1 cellular context compared by ENCODE assay signal in the genomic region with DNA sequence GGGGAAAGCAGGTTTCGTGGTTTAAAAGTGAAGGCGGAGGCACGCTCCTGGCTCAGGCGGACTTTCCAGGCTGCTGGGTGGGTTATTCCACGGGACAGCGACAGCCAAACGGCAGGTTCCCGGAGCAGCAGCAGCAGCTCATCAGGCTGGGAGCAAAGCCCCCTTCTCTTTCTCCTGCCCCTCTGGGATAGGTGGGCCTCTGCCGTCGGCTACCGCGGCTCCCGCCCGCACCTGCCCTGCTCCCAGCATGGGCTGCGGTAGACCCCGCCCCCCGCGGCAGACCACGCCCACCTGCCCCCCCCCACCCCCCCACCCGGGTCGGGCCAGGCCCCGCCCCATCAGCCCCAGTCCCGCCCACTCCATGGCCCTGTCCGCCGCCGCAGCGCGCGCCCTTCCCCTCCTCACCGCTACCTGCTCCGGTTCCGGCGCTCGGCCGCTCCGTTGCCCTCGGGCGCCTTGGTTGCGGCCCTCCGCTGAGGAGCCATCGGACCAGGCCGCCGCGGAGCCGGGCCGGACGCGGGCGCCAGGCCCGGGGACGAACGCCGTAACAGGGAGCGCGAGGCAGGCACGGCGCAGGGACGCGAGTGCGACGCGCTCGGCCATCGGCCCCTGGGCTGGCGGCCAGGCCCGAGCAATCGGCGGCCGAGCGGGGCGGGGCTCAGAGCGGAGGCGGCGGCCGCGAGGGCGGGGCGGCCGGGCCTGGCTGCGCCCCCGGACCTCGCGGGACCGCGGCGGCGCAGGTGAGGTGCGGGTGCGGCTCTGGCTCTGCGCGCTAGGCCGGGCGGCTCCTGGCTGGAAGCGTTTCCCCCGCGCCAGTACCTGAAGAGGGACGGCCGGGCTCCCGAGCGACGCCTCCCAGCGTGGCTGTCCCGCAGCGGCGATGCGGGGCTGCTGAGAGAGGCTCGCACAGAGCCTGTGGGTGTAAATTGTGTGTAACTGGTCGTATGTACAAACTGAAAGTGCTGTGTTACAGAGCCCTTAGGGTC.
TF ChIP-seq lines count a peak whose summit lies in the region.

A gene (plus strand): TSS at position 347 of the 986 bp plus-strand sequence. CDS start 1,453 bp downstream, outside the sequence.
A gene with protein sequence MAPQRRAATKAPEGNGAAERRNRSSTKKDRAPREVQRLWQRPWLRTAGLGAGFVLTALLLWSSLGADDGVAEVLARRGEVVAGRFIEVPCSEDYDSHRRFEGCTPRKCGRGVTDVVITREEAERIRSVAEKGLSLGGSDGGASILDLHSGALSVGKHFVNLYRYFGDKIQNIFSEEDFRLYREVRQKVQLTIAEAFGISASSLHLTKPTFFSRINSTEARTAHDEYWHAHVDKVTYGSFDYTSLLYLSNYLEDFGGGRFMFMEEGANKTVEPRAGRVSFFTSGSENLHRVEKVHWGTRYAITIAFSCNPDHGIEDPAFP (minus strand): TSS at position 586 of the 986 bp plus-strand sequence. CDS start 101 bp downstream, at position 485.

TF ChIP-seq in HepG2, 621 proteins besides CTCF, POLR2A, EP300 and RAD21 (continued from another document and continues in another):
- TF ChIP-seq, protein P1, sequence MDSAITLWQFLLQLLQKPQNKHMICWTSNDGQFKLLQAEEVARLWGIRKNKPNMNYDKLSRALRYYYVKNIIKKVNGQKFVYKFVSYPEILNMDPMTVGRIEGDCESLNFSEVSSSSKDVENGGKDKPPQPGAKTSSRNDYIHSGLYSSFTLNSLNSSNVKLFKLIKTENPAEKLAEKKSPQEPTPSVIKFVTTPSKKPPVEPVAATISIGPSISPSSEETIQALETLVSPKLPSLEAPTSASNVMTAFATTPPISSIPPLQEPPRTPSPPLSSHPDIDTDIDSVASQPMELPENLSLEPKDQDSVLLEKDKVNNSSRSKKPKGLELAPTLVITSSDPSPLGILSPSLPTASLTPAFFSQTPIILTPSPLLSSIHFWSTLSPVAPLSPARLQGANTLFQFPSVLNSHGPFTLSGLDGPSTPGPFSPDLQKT (CRISPR knock-in tag; IDR thresholded peaks at IDR 0.05; ENCODE audit: borderline replicate concordance) = no peak
- peak; percentile 34; the same call in 1 of the 2 replicates for TF ChIP-seq RFXAP (CRISPR knock-in tag; IDR thresholded peaks at IDR 0.05; ENCODE audit: borderline replicate concordance)
- no peak for TF ChIP-seq BRCA1 (CRISPR knock-in tag; IDR thresholded peaks at IDR 0.05)
- 0 out of 2 replicates have a peak, but pooled peaks have one; percentile 47 for TF ChIP-seq ZNF678 (CRISPR knock-in tag; IDR thresholded peaks at IDR 0.05)
- TF ChIP-seq ZNF564 (CRISPR knock-in tag; IDR thresholded peaks at IDR 0.05) = peak; percentile 90; the same call in 1 of the 2 replicates
- peak; percentile 54 for TF ChIP-seq AGO1 (IDR thresholded peaks at IDR 0.05; ENCODE audit: low read depth, low read length, poor library complexity, severe bottlenecking)
- no peak for TF ChIP-seq ZNF256 (CRISPR knock-in tag; conservative IDR thresholded peaks at IDR 0.05)
- peak; percentile 97 for TF ChIP-seq SPEN (CRISPR knock-in tag; IDR thresholded peaks at IDR 0.05; ENCODE audit: low read depth)
- TF ChIP-seq ZNF20 (CRISPR knock-in tag; IDR thresholded peaks at IDR 0.05) = no peak
- no peak for TF ChIP-seq HMG20B (CRISPR knock-in tag; conservative IDR thresholded peaks at IDR 0.05)
- no peak for TF ChIP-seq ELF4 (CRISPR knock-in tag; IDR thresholded peaks at IDR 0.05; ENCODE audit: borderline replicate concordance)
- TF ChIP-seq, protein P2, sequence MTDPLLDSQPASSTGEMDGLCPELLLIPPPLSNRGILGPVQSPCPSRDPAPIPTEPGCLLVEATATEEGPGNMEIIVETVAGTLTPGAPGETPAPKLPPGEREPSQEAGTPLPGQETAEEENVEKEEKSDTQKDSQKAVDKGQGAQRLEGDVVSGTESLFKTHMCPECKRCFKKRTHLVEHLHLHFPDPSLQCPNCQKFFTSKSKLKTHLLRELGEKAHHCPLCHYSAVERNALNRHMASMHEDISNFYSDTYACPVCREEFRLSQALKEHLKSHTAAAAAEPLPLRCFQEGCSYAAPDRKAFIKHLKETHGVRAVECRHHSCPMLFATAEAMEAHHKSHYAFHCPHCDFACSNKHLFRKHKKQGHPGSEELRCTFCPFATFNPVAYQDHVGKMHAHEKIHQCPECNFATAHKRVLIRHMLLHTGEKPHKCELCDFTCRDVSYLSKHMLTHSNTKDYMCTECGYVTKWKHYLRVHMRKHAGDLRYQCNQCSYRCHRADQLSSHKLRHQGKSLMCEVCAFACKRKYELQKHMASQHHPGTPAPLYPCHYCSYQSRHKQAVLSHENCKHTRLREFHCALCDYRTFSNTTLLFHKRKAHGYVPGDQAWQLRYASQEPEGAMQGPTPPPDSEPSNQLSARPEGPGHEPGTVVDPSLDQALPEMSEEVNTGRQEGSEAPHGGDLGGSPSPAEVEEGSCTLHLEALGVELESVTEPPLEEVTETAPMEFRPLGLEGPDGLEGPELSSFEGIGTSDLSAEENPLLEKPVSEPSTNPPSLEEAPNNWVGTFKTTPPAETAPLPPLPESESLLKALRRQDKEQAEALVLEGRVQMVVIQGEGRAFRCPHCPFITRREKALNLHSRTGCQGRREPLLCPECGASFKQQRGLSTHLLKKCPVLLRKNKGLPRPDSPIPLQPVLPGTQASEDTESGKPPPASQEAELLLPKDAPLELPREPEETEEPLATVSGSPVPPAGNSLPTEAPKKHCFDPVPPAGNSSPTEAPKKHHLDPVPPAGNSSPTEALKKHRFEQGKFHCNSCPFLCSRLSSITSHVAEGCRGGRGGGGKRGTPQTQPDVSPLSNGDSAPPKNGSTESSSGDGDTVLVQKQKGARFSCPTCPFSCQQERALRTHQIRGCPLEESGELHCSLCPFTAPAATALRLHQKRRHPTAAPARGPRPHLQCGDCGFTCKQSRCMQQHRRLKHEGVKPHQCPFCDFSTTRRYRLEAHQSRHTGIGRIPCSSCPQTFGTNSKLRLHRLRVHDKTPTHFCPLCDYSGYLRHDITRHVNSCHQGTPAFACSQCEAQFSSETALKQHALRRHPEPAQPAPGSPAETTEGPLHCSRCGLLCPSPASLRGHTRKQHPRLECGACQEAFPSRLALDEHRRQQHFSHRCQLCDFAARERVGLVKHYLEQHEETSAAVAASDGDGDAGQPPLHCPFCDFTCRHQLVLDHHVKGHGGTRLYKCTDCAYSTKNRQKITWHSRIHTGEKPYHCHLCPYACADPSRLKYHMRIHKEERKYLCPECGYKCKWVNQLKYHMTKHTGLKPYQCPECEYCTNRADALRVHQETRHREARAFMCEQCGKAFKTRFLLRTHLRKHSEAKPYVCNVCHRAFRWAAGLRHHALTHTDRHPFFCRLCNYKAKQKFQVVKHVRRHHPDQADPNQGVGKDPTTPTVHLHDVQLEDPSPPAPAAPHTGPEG (CRISPR knock-in tag; IDR thresholded peaks at IDR 0.05) = peak; percentile 95
- 0 out of 2 replicates have a peak, but pooled peaks have one; percentile 22 for TF ChIP-seq ZBTB7A (CRISPR knock-in tag; IDR thresholded peaks at IDR 0.05)
- no peak for TF ChIP-seq ZBTB21 (CRISPR knock-in tag; IDR thresholded peaks at IDR 0.05)
- TF ChIP-seq RXRB (CRISPR knock-in tag; IDR thresholded peaks at IDR 0.05; ENCODE audit: borderline replicate concordance) = no peak
- no peak for TF ChIP-seq GTF3A (CRISPR knock-in tag; conservative IDR thresholded peaks at IDR 0.05)
- no peak for TF ChIP-seq RFXANK (CRISPR knock-in tag; IDR thresholded peaks at IDR 0.05)
- TF ChIP-seq CCAR2 (optimal IDR thresholded peaks at IDR 0.05; ENCODE audit: low read depth, low read length) = no peak
- TF ChIP-seq ZMYM3 (CRISPR knock-in tag; IDR thresholded peaks at IDR 0.05) = no peak
- TF ChIP-seq ARNTL (CRISPR knock-in tag; IDR thresholded peaks at IDR 0.05) = 0 out of 2 replicates have a peak, but pooled peaks have one; percentile 47
- TF ChIP-seq, protein P3, sequence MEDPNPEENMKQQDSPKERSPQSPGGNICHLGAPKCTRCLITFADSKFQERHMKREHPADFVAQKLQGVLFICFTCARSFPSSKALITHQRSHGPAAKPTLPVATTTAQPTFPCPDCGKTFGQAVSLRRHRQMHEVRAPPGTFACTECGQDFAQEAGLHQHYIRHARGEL (CRISPR knock-in tag; IDR thresholded peaks at IDR 0.05) = no peak
- no peak; the same call in 1 of the 2 replicates for TF ChIP-seq ETV5 (CRISPR knock-in tag; IDR thresholded peaks at IDR 0.05; ENCODE audit: borderline replicate concordance)
- TF ChIP-seq ZNF577 (CRISPR knock-in tag; IDR thresholded peaks at IDR 0.05; ENCODE audit: borderline replicate concordance, low read depth) = no peak
- no peak for TF ChIP-seq RARG (CRISPR knock-in tag; IDR thresholded peaks at IDR 0.05; ENCODE audit: low read depth)
- TF ChIP-seq, protein P4, sequence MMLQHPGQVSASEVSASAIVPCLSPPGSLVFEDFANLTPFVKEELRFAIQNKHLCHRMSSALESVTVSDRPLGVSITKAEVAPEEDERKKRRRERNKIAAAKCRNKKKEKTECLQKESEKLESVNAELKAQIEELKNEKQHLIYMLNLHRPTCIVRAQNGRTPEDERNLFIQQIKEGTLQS (CRISPR knock-in tag; IDR thresholded peaks at IDR 0.05) = peak; percentile 47; the same call in 1 of the 2 replicates
- TF ChIP-seq ZNF501 (CRISPR knock-in tag; IDR thresholded peaks at IDR 0.05) = peak; percentile 44; the same call in 1 of the 2 replicates
- TF ChIP-seq, protein P5, sequence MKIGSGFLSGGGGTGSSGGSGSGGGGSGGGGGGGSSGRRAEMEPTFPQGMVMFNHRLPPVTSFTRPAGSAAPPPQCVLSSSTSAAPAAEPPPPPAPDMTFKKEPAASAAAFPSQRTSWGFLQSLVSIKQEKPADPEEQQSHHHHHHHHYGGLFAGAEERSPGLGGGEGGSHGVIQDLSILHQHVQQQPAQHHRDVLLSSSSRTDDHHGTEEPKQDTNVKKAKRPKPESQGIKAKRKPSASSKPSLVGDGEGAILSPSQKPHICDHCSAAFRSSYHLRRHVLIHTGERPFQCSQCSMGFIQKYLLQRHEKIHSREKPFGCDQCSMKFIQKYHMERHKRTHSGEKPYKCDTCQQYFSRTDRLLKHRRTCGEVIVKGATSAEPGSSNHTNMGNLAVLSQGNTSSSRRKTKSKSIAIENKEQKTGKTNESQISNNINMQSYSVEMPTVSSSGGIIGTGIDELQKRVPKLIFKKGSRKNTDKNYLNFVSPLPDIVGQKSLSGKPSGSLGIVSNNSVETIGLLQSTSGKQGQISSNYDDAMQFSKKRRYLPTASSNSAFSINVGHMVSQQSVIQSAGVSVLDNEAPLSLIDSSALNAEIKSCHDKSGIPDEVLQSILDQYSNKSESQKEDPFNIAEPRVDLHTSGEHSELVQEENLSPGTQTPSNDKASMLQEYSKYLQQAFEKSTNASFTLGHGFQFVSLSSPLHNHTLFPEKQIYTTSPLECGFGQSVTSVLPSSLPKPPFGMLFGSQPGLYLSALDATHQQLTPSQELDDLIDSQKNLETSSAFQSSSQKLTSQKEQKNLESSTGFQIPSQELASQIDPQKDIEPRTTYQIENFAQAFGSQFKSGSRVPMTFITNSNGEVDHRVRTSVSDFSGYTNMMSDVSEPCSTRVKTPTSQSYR (CRISPR knock-in tag; IDR thresholded peaks at IDR 0.05; ENCODE audit: borderline replicate concordance) = no peak
- TF ChIP-seq ZNF430 (CRISPR knock-in tag; IDR thresholded peaks at IDR 0.05) = peak; percentile 91
- 0 out of 2 replicates have a peak, but pooled peaks have one; percentile 41 for TF ChIP-seq PAX8 (CRISPR knock-in tag; IDR thresholded peaks at IDR 0.05; ENCODE audit: borderline replicate concordance)
- TF ChIP-seq KAT8 (CRISPR knock-in tag; IDR thresholded peaks at IDR 0.05) = peak; percentile 15; the same call in 1 of the 2 replicates
- TF ChIP-seq GLI4 (CRISPR knock-in tag; IDR thresholded peaks at IDR 0.05; ENCODE audit: borderline replicate concordance) = no peak
- TF ChIP-seq ZNF614 (CRISPR knock-in tag; IDR thresholded peaks at IDR 0.05; ENCODE audit: borderline replicate concordance) = no peak; the same call in 1 of the 2 replicates
- TF ChIP-seq TBX2 (CRISPR knock-in tag; IDR thresholded peaks at IDR 0.05; ENCODE audit: borderline replicate concordance) = peak; percentile 49
- peak; percentile 82 for TF ChIP-seq HNRNPK (IDR thresholded peaks at IDR 0.05; ENCODE audit: low read depth, low read length, poor library complexity, severe bottlenecking)
- TF ChIP-seq, protein P6, sequence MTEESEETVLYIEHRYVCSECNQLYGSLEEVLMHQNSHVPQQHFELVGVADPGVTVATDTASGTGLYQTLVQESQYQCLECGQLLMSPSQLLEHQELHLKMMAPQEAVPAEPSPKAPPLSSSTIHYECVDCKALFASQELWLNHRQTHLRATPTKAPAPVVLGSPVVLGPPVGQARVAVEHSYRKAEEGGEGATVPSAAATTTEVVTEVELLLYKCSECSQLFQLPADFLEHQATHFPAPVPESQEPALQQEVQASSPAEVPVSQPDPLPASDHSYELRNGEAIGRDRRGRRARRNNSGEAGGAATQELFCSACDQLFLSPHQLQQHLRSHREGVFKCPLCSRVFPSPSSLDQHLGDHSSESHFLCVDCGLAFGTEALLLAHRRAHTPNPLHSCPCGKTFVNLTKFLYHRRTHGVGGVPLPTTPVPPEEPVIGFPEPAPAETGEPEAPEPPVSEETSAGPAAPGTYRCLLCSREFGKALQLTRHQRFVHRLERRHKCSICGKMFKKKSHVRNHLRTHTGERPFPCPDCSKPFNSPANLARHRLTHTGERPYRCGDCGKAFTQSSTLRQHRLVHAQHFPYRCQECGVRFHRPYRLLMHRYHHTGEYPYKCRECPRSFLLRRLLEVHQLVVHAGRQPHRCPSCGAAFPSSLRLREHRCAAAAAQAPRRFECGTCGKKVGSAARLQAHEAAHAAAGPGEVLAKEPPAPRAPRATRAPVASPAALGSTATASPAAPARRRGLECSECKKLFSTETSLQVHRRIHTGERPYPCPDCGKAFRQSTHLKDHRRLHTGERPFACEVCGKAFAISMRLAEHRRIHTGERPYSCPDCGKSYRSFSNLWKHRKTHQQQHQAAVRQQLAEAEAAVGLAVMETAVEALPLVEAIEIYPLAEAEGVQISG (CRISPR knock-in tag; IDR thresholded peaks at IDR 0.05) = peak; percentile 89
- 0 out of 2 replicates have a peak, but pooled peaks have one; percentile 3 for TF ChIP-seq ZNF841 (CRISPR knock-in tag; IDR thresholded peaks at IDR 0.05; ENCODE audit: borderline replicate concordance)
- TF ChIP-seq KLF16 (CRISPR knock-in tag; IDR thresholded peaks at IDR 0.05) = peak in 1 of 2 experiments; percentile 55; a peak in 1 of 4 replicates
- TF ChIP-seq, protein P7, sequence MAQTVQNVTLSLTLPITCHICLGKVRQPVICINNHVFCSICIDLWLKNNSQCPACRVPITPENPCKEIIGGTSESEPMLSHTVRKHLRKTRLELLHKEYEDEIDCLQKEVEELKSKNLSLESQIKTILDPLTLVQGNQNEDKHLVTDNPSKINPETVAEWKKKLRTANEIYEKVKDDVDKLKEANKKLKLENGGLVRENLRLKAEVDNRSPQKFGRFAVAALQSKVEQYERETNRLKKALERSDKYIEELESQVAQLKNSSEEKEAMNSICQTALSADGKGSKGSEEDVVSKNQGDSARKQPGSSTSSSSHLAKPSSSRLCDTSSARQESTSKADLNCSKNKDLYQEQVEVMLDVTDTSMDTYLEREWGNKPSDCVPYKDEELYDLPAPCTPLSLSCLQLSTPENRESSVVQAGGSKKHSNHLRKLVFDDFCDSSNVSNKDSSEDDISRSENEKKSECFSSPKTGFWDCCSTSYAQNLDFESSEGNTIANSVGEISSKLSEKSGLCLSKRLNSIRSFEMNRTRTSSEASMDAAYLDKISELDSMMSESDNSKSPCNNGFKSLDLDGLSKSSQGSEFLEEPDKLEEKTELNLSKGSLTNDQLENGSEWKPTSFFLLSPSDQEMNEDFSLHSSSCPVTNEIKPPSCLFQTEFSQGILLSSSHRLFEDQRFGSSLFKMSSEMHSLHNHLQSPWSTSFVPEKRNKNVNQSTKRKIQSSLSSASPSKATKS (CRISPR knock-in tag; IDR thresholded peaks at IDR 0.05) = no peak; the same call in 1 of the 2 replicates
- TF ChIP-seq LCORL (IDR thresholded peaks at IDR 0.05) = no peak
- peak; percentile 43; the same call in 1 of the 2 replicates for TF ChIP-seq LCORL (CRISPR knock-in tag; IDR thresholded peaks at IDR 0.05)
- peak; percentile 21; the same call in 1 of the 2 replicates for TF ChIP-seq ZNF670 (CRISPR knock-in tag; IDR thresholded peaks at IDR 0.05; ENCODE audit: borderline replicate concordance)
- TF ChIP-seq MIER2 (CRISPR knock-in tag; IDR thresholded peaks at IDR 0.05) = no peak
- TF ChIP-seq TAF1 (CRISPR knock-in tag; IDR thresholded peaks at IDR 0.05) = peak; percentile 73
